In the genomic region with DNA sequence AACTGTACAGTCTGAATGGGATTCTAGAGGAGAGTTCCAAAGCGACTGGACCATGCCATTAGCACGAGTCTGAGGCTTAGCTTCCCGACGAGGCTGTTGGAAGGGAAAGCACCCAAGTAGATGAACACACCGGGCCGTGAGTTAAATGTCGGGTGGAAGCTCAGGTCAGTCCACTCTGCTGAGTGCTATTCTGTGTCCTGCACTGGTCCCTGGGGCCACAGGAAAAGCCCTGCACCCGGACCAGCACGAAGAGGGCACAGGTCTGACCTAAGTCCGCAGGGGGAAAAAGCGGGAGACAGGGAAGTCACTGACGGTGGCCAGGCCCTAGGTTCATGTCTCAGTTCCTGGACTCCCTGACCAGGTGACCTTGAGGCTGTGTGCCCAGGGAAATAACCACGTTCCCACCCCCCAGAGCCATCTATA, we compare ENCODE assay signal across 19 cellular contexts. TPM values are rescaled to one million over a fixed set of nuclear protein-coding genes. Genes with fewer than 3 reads are reported as not detected.
"Had no signal": no experiment of that assay in that cellular context is flagged by ENCODE, and none has a peak within 500 bp of the region (broad histone marks: within the 10 kb centered on the region; RNA-seq: fewer than 3 reads in every experiment).

No MANE protein-coding gene starts in this region.

- DNase-seq: activated B cell treated with CpG ODN at 0.5 μM for 24 hours; activated CD4-positive, alpha-beta T cell treated with anti-CD3 and anti-CD28 coated beads, Interleukin-2, amount 10 ng/mL, durations not matched to agents 24 days and 14 days; activated naive CD4-positive, alpha-beta T cell treated with anti-CD3 and anti-CD28 coated beads for 36 hours; activated naive CD8-positive, alpha-beta T cell treated with anti-CD3 and anti-CD28 coated beads, Interleukin-2, amount 50 U/mL, for 24 hours; cerebellar nuclear complex; effector memory CD8-positive, alpha-beta T cell; heart left ventricle; left colon; naive B cell; small intestine; T-helper 2 cell had no signal

- H3K9me3 ChIP-seq: ascending aorta, breast epithelium had no signal

- H3K4me1 Mint-ChIP-seq: activated B cell treated with CpG ODN at 0.5 μM for 24 hours; activated naive CD8-positive, alpha-beta T cell treated with anti-CD3 and anti-CD28 coated beads, Interleukin-2, amount 50 U/mL, for 24 hours; activated T-helper 17 cell treated with anti-CD3 and anti-CD28 coated beads, Interleukin-2, amount 50 U/mL, for 72 hours; naive B cell had no signal

- H2AFZ ChIP-seq: parathyroid adenoma had no signal

- H3K4me3 Mint-ChIP-seq: activated B cell treated with CpG ODN at 0.5 μM for 24 hours; activated CD4-positive, alpha-beta T cell treated with anti-CD3 and anti-CD28 coated beads, Interleukin-2, amount 10 ng/mL, durations not matched to agents 24 days and 14 days; activated naive CD4-positive, alpha-beta T cell treated with anti-CD3 and anti-CD28 coated beads for 36 hours; activated naive CD8-positive, alpha-beta T cell treated with anti-CD3 and anti-CD28 coated beads, Interleukin-2, amount 50 U/mL, for 24 hours; activated T-helper 17 cell treated with anti-CD3 and anti-CD28 coated beads, Interleukin-2, amount 50 U/mL, for 72 hours; dendritic cell treated with granulocyte-macrophage colony-stimulating factor and Interleukin-4, amounts not matched to agents 40 ng/mL and 50 ng/mL, for 4 days; effector memory CD8-positive, alpha-beta T cell; stimulated activated naive CD8-positive, alpha-beta T cell treated with anti-CD3 and anti-CD28 coated beads, Interleukin-15, Interleukin-2, amounts not matched to agents 100 ng/mL and 50 ng/mL, for 24 hours had no signal

- H3K4me3 ChIP-seq: ascending aorta, breast epithelium, heart left ventricle had no signal

- H3K4me1 ChIP-seq: ascending aorta, breast epithelium, heart left ventricle, parathyroid adenoma had no signal

- H3K27ac ChIP-seq: ascending aorta, breast epithelium, epithelial cell of prostate, parathyroid adenoma had no signal

- H3K27me3 ChIP-seq: ascending aorta had no signal

- H3K79me2 ChIP-seq: parathyroid adenoma had no signal

- H3K27ac Mint-ChIP-seq: activated B cell treated with CpG ODN at 0.5 μM for 24 hours; activated CD4-positive, alpha-beta T cell treated with anti-CD3 and anti-CD28 coated beads, Interleukin-2, amount 10 ng/mL, durations not matched to agents 24 days and 14 days; activated naive CD4-positive, alpha-beta T cell treated with anti-CD3 and anti-CD28 coated beads for 36 hours; activated naive CD8-positive, alpha-beta T cell treated with anti-CD3 and anti-CD28 coated beads, Interleukin-2, amount 50 U/mL, for 24 hours; activated T-helper 17 cell treated with anti-CD3 and anti-CD28 coated beads, Interleukin-2, amount 50 U/mL, for 72 hours; dendritic cell treated with granulocyte-macrophage colony-stimulating factor and Interleukin-4, amounts not matched to agents 40 ng/mL and 50 ng/mL, for 4 days; effector memory CD8-positive, alpha-beta T cell; naive B cell; stimulated activated naive CD8-positive, alpha-beta T cell treated with anti-CD3 and anti-CD28 coated beads, Interleukin-15, Interleukin-2, amounts not matched to agents 100 ng/mL and 50 ng/mL, for 24 hours had no signal

- H3K36me3 ChIP-seq: ascending aorta, breast epithelium, heart left ventricle had no signal

RNA-seq across cellular contexts. Expression of a gene that starts 44.1 kb away (rescaled TPM):
- total RNA-seq: activated CD4-positive, alpha-beta T cell treated with anti-CD3 and anti-CD28 coated beads, Interleukin-2, amount 10 ng/mL, durations not matched to agents 24 days and 14 days; activated naive CD4-positive, alpha-beta T cell treated with anti-CD3 and anti-CD28 coated beads for 36 hours; activated T-helper 17 cell treated with anti-CD3 and anti-CD28 coated beads, Interleukin-2, amount 50 U/mL, for 72 hours; ascending aorta; breast epithelium; heart left ventricle; lung microvascular endothelial cell had no signal
